ENCODE assay signal across 26 cellular contexts in the genomic region with DNA sequence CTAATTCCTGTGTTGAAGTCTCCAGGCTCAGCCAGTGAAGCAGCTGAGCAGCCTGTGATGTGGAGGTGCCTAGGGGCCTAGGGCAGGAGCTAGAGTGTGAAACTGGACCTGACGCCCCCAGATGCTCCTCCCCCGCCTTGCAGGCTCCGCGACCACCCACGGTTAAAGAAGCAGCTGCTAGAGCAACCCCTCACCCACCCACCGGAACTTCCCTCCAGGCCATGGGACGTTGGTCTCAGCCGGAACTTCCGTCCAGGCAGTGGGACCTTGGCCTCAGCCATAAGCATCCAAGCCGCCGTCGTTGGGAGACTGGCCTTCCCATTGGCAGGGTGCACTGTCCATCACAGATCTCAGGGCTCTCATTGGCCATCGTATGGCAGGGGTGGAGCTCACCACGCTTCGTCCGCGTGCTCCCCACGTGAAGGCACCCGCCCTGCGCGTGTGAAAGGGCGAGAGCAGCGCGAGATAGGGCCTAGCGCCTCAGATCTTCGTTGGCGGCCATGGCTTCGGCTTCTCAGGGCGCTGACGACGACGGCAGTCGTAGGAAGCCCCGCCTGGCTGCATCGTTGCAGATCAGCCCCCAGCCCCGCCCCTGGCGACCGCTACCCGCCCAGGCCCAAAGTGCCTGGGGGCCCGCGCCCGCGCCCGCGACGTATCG. TPM values are rescaled to one million over a fixed set of nuclear protein-coding genes. Genes with fewer than 3 reads are reported as not detected.
DNase-seq lines count a peak whose midpoint lies in the region; ATAC-seq, FAIRE-seq and TF ChIP-seq lines count a peak whose summit lies in the region.
"Had no signal": no experiment of that assay in that cellular context is flagged by ENCODE, and none has a peak within 500 bp of the region (broad histone marks: within the 10 kb centered on the region; RNA-seq: fewer than 3 reads in every experiment).

ADAD2 (plus strand) TSS at position 427 of the 658 bp plus-strand sequence; CDS start at position 501, 74 bp downstream.

- no peak for FAIRE-seq in A549 (lab: Jason Lieb, UNC)
- FAIRE-seq: bronchial epithelial cell had no signal

- TF ChIP-seq RAD21 in A549 (conservative IDR thresholded peaks at IDR 0.05 in 1 of 2, IDR thresholded peaks at IDR 0.05 in 1 of 2) = no peak

- H3K9me3 Mint-ChIP-seq in chondrocyte (ENCODE audit: low read depth) = no peaks in the 10 kb centered on the region
- H3K9me3 Mint-ChIP-seq: activated CD4-positive, alpha-beta T cell treated with anti-CD3 and anti-CD28 coated beads, Interleukin-2, amount 10 ng/mL, durations not matched to agents 7 days and 5 days; CD8-positive, alpha-beta T cell; stimulated activated naive CD8-positive, alpha-beta T cell treated with anti-CD3 and anti-CD28 coated beads, Interleukin-15, Interleukin-2, amounts not matched to agents 100 ng/mL and 50 ng/mL, for 24 hours had no signal

- H3K4me3 Mint-ChIP-seq in chondrocyte (ENCODE audit: unreplicated experiment) = no peak within 1 kb of the TSS
- H3K4me3 Mint-ChIP-seq: activated CD4-positive, alpha-beta T cell treated with anti-CD3 and anti-CD28 coated beads, Interleukin-2, amount 10 ng/mL, durations not matched to agents 7 days and 5 days; CD8-positive, alpha-beta T cell; stimulated activated naive CD8-positive, alpha-beta T cell treated with anti-CD3 and anti-CD28 coated beads, Interleukin-15, Interleukin-2, amounts not matched to agents 100 ng/mL and 50 ng/mL, for 24 hours had no signal

- no peak for TF ChIP-seq EP300 in A549 (IDR thresholded peaks at IDR 0.05)

- peaks cover 18% of the 10 kb centered on the region for H3K27me3 Mint-ChIP-seq in chondrocyte (ENCODE audit: low read depth)
- H3K27me3 Mint-ChIP-seq: activated CD4-positive, alpha-beta T cell treated with anti-CD3 and anti-CD28 coated beads, Interleukin-2, amount 10 ng/mL, durations not matched to agents 7 days and 5 days; stimulated activated naive CD8-positive, alpha-beta T cell treated with anti-CD3 and anti-CD28 coated beads, Interleukin-15, Interleukin-2, amounts not matched to agents 100 ng/mL and 50 ng/mL, for 24 hours had no signal

- DNase-seq in A549 (ENCODE audit: low read depth in 1 of 2, low spot score in 1 of 2) (peak; percentile 31 to 46), ELF-1 (ENCODE audit: low read depth, low spot score) (peak; percentile 58), RWPE1 (ENCODE audit: low spot score) (peak; percentile 35), iPS DF 6.9 (ENCODE audit: low read depth, low spot score) (peak; percentile 61), chondrocyte (ENCODE audit: low spot score) (no peak), WERI-Rb-1 (no peak)
- DNase-seq: activated CD4-positive, alpha-beta T cell treated with anti-CD3 and anti-CD28 coated beads, Interleukin-2, amount 10 ng/mL, durations not matched to agents 7 days and 5 days; activated gamma-delta T cell treated with Interleukin-2 at 50 U/mL for 16 hours; CD8-positive, alpha-beta T cell; cortex of kidney; GM23248; left ventricle myocardium superior; MG63; NCI-H1436 treated with DMSO at 0.1 percent for 48 hours; NCI-H524 treated with DMSO at 0.1 percent for 48 hours; psoas muscle; transverse colon had no signal

- WGBS in A549 (ENCODE audit: missing lambda C conversion rate) = 88% methylated on average over 33 of the region's 47 CpGs
- WGBS in iPS DF 6.9 (ENCODE audit: insufficient coverage, insufficient read length) = no CpG with 5 or more reads among the region's 47 CpGs

- no peak within 1 kb of the TSS for H3K27ac ChIP-seq in A549
- H3K27ac ChIP-seq in RWPE1 = no peak within 1 kb of the TSS
- H3K27ac ChIP-seq in iPS DF 6.9 (ENCODE audit: low read length) = no peak within 1 kb of the TSS
- H3K27ac ChIP-seq in WERI-Rb-1 = no peak within 1 kb of the TSS
- H3K27ac ChIP-seq: GM23248, psoas muscle, skin epidermis, transverse colon had no signal

- no peaks in the 10 kb centered on the region for H3K36me3 ChIP-seq in iPS DF 6.9 (ENCODE audit: control insufficient read depth, insufficient read depth, low read length)
- no peaks in the 10 kb centered on the region for H3K36me3 ChIP-seq in WERI-Rb-1
- H3K36me3 ChIP-seq: MG63, transverse colon had no signal

- TF ChIP-seq CTCF in A549 (IDR thresholded peaks at IDR 0.05) (no peak), RWPE1 (conservative IDR thresholded peaks at IDR 0.05; ENCODE audit: low read depth) (no peak), chondrocyte (IDR thresholded peaks at IDR 0.05) (no peak), WERI-Rb-1 (IDR thresholded peaks at IDR 0.05; ENCODE audit: low read depth, low read length) (no peak)

- no peak for TF ChIP-seq POLR2A in A549 (IDR thresholded peaks at IDR 0.05; ENCODE audit: low read length)

- POLR2A ChIA-PET in A549 (lab: Yijun Ruan, JAX) (no interaction called here), RWPE1 (lab: Yijun Ruan, JAX; ENCODE audit: low non-redundant PET) (no interaction called here)

- no peak within 1 kb of the TSS for H3K4me3 ChIP-seq in A549
- H3K4me3 ChIP-seq in iPS DF 6.9 (ENCODE audit: low read length) = no peak within 1 kb of the TSS
- no peak within 1 kb of the TSS for H3K4me3 ChIP-seq in WERI-Rb-1 (ENCODE audit: low read depth, low read length)
- H3K4me3 ChIP-seq: GM23248, MG63, psoas muscle, skin epidermis, transverse colon had no signal

- H3K4me1 ChIP-seq in A549 (peaks cover 2% of the 10 kb centered on the region; the same call in 1 of the 3 replicates), iPS DF 6.9 (ENCODE audit: control insufficient read depth, insufficient read depth, low read length) (no peaks in the 10 kb centered on the region)

- CTCF ChIA-PET in A549 (lab: Yijun Ruan, JAX) = interaction anchor here (1.0 to 1.4 kb wide), 4 partner anchors 11 to 294 kb away, joined by 4 to 5 read pairs (median 4); no protein-coding TSS in a partner anchor
- CTCF ChIA-PET in RWPE1 (lab: Yijun Ruan, JAX) = no interaction called here

- no peak within 1 kb of the TSS for H3K4me2 ChIP-seq in A549

- H3K9me3 ChIP-seq in A549 (no peaks in the 10 kb centered on the region), iPS DF 6.9 (ENCODE audit: control insufficient read depth, insufficient read depth, low read length) (no peaks in the 10 kb centered on the region), WERI-Rb-1 (ENCODE audit: severe bottlenecking) (no peaks in the 10 kb centered on the region)
- H3K9me3 ChIP-seq: MG63, psoas muscle, transverse colon had no signal

- H3K27me3 ChIP-seq in iPS DF 6.9 (ENCODE audit: control insufficient read depth, insufficient read depth, low read length) = no peaks in the 10 kb centered on the region
- no peaks in the 10 kb centered on the region for H3K27me3 ChIP-seq in WERI-Rb-1 (ENCODE audit: insufficient read depth, low read depth, severe bottlenecking)
- H3K27me3 ChIP-seq: MG63, transverse colon had no signal

- H3K27ac Mint-ChIP-seq in chondrocyte (ENCODE audit: unreplicated experiment) = no peak within 1 kb of the TSS
- H3K27ac Mint-ChIP-seq: activated CD4-positive, alpha-beta T cell treated with anti-CD3 and anti-CD28 coated beads, Interleukin-2, amount 10 ng/mL, durations not matched to agents 7 days and 5 days; CD8-positive, alpha-beta T cell; stimulated activated naive CD8-positive, alpha-beta T cell treated with anti-CD3 and anti-CD28 coated beads, Interleukin-15, Interleukin-2, amounts not matched to agents 100 ng/mL and 50 ng/mL, for 24 hours had no signal

- H3K4me1 Mint-ChIP-seq in chondrocyte (ENCODE audit: low read depth) = peaks cover 5% of the 10 kb centered on the region

- H3K36me3 Mint-ChIP-seq in chondrocyte (ENCODE audit: low read depth) = no peaks in the 10 kb centered on the region

- ATAC-seq in A549 (peak in 1 of 2 experiments; percentile 17; a peak in 1 of 6 replicates), GM21447 (IDR thresholded peaks at IDR 0.05; ENCODE audit: unreplicated experiment) (no peak), HG03025 (IDR thresholded peaks at IDR 0.05; ENCODE audit: low FRiP score, unreplicated experiment) (no peak)
- ATAC-seq: CD8-positive, alpha-beta T cell; left ventricle myocardium superior; psoas muscle; Right ventricle myocardium inferior had no signal

TF ChIP-seq in A549, 52 proteins besides CTCF, POLR2A, EP300 and RAD21:
- TF ChIP-seq, protein P1, sequence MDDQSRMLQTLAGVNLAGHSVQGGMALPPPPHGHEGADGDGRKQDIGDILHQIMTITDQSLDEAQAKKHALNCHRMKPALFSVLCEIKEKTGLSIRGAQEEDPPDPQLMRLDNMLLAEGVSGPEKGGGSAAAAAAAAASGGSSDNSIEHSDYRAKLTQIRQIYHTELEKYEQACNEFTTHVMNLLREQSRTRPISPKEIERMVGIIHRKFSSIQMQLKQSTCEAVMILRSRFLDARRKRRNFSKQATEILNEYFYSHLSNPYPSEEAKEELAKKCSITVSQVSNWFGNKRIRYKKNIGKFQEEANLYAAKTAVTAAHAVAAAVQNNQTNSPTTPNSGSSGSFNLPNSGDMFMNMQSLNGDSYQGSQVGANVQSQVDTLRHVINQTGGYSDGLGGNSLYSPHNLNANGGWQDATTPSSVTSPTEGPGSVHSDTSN (IDR thresholded peaks at IDR 0.05) = peak; percentile 78
- TF ChIP-seq NPAS2 (CRISPR knock-in tag; IDR thresholded peaks at IDR 0.05; ENCODE audit: borderline replicate concordance) = no peak
TF ChIP-seq in A549: peak in this region for 1.

RNA-seq across cellular contexts. Expression of gene ADAD2, which starts in this region (rescaled TPM):
- polyA plus RNA-seq in A549 (2011; rRNA removed) (not detected in 2 replicates), A549 (2017; fragmentation: RNase III; extraction: RNeasy Plus Mini Kit Qiagen cat#74134 plus additional on column Dnase treatment) (not detected in 3 replicates)
- polyA plus RNA-seq in A549 (2012; cell fraction: cytosol; rRNA removed) = not detected in 2 replicates
- polyA plus RNA-seq in A549 (2012; cell fraction: nucleus; rRNA removed) = 0.02 TPM in 1 of 2 replicates, not detected in the other
- not detected in 2 replicates for polyA minus RNA-seq in A549 (2011; rRNA and poly(A)+ RNA removed)
- total RNA-seq in chondrocyte = not detected in 3 replicates
- total RNA-seq: activated CD4-positive, alpha-beta T cell treated with anti-CD3 and anti-CD28 coated beads, Interleukin-2, amount 10 ng/mL, durations not matched to agents 7 days and 5 days; bronchial epithelial cell; CD8-positive, alpha-beta T cell; Daoy; GM23248; left ventricle myocardium superior; mononuclear cell; psoas muscle; Right ventricle myocardium inferior had no signal
- polyA plus RNA-seq: GM23248, neural cell had no signal

Comparison
In these comparisons a context has a peak if more than half of its experiments do, and no peak if none do; other contexts are left out.
1. Peak in DNase-seq in A549; RNA of the gene not detected or under 1 TPM.
2. DNase-seq: peak in ELF-1 (single experiment), RWPE1 (single experiment) and iPS DF 6.9 (single experiment); none in chondrocyte (single experiment) and WERI-Rb-1 (single experiment).